8 cellular contexts compared by ENCODE assay signal in genomic region chr3:52934626-52935530, GRCh38. TPM values are rescaled to one million over a fixed set of nuclear protein-coding genes. Genes with fewer than 3 reads are reported as not detected.
DNase-seq lines count a peak whose midpoint lies in the region; ATAC-seq and TF ChIP-seq lines count a peak whose summit lies in the region.

No MANE protein-coding gene starts in this region.

- H4K20me1 ChIP-seq in PC-3 (ENCODE audit: low read length), result no peaks in the 10 kb centered on the region

- no peak overlapping the region for H3K9ac ChIP-seq in PC-3 (ENCODE audit: low read length)

- H3K4me2 ChIP-seq in PC-3 (ENCODE audit: low read length), result 0 out of 2 replicates have a peak overlapping the region, but pooled peaks have one; percentile 3

- no peaks in the 10 kb centered on the region for H3K36me3 ChIP-seq in PC-3 (ENCODE audit: low read depth, low read length)
- H3K36me3 ChIP-seq in thoracic aorta, result peaks cover 4% of the 10 kb centered on the region

- POLR2A ChIA-PET in PC-3 (lab: Charles Lee; ENCODE audit: unreplicated experiment), result interaction anchor here (0.7 kb wide), 1 partner anchor 425 kb away, joined by 5 read pairs; no protein-coding TSS in a partner anchor

- H3K4me3 Mint-ChIP-seq in activated T-helper 17 cell treated with anti-CD3 and anti-CD28 coated beads, Interleukin-2, amount 50 U/mL, for 72 hours, result peak overlapping the region; percentile 24

- H3K36me3 Mint-ChIP-seq in activated T-helper 17 cell treated with anti-CD3 and anti-CD28 coated beads, Interleukin-2, amount 50 U/mL, for 72 hours (ENCODE audit: low read depth), result peaks cover 68% of the 10 kb centered on the region

- CTCF ChIA-PET in PC-3 (lab: Charles Lee), result interaction anchor here (1.0 kb wide), 1 partner anchor 31 kb away, joined by 3 read pairs; no protein-coding TSS in a partner anchor

- intact Hi-C loops in PC-3 (cut with micrococcal nuclease), result loop anchor here (1.0 to 5.0 kb wide), 3 partner anchors 84 to 193 kb away; no protein-coding TSS in a partner anchor

- H3K27ac ChIP-seq in PC-3 (ENCODE audit: low read length) (no peak overlapping the region), thoracic aorta (no peak overlapping the region)

- no peaks in the 10 kb centered on the region for H3F3A ChIP-seq in PC-3 (ENCODE audit: low read length, unreplicated experiment)

- H3K9me3 ChIP-seq in PC-3 (ENCODE audit: low read length), result no peaks in the 10 kb centered on the region
- no peaks in the 10 kb centered on the region for H3K9me3 ChIP-seq in thoracic aorta

- no peaks in the 10 kb centered on the region for H3K79me2 ChIP-seq in PC-3 (ENCODE audit: low read length)

- no peaks in the 10 kb centered on the region for H3K9me3 Mint-ChIP-seq in activated T-helper 17 cell treated with anti-CD3 and anti-CD28 coated beads, Interleukin-2, amount 50 U/mL, for 72 hours

- H2AFZ ChIP-seq in PC-3 (ENCODE audit: low read length), result peak overlapping the region; percentile 40; the same call in 1 of the 2 replicates

- peaks cover 17% of the 10 kb centered on the region for H3K4me1 Mint-ChIP-seq in activated T-helper 17 cell treated with anti-CD3 and anti-CD28 coated beads, Interleukin-2, amount 50 U/mL, for 72 hours

- peak overlapping the region; percentile 48 for H3K27ac Mint-ChIP-seq in activated T-helper 17 cell treated with anti-CD3 and anti-CD28 coated beads, Interleukin-2, amount 50 U/mL, for 72 hours

- H3K4me1 ChIP-seq in PC-3 (ENCODE audit: insufficient read depth, low read length), result no peaks in the 10 kb centered on the region
- H3K4me1 ChIP-seq in thoracic aorta (ENCODE audit: control insufficient read depth in 1 of 2, low read depth in 2 of 2), result no peaks in the 10 kb centered on the region

- no TSS peak for BruUV-seq in PC-3 (replicated peaks; lab: Mats Ljungman, UMichigan)

- TF ChIP-seq CTCF in PC-3 (conservative IDR thresholded peaks at IDR 0.05; ENCODE audit: low read depth, low read length) (peak; percentile 88), thoracic aorta (IDR thresholded peaks at IDR 0.05) (peak; percentile 75)

- DNase-seq in GM03348 (ENCODE audit: low spot score), result peak; percentile 80
- peak; percentile 64 for DNase-seq in PC-3
- DNase-seq in fibroblast of the conjunctiva (ENCODE audit: low read depth), result peak; percentile 37
- peak; percentile 38 for DNase-seq in non-pigmented ciliary epithelial cell (ENCODE audit: low read depth)
- DNase-seq in thoracic aorta (ENCODE audit: low spot score), result no peak

- H3K9me2 ChIP-seq in PC-3 (replicated peaks; ENCODE audit: low read length), result no peaks in the 10 kb centered on the region

- ATAC-seq in HG03159 (IDR thresholded peaks at IDR 0.05; ENCODE audit: unreplicated experiment), result peak; percentile 61
- ATAC-seq in PC-3, result peak; percentile 99
- ATAC-seq in activated T-helper 17 cell treated with anti-CD3 and anti-CD28 coated beads, Interleukin-2, amount 50 U/mL, for 72 hours (replicated peaks), result peak; percentile 100
- no peak for ATAC-seq in thoracic aorta (ENCODE audit: insufficient number of reproducible peaks, low FRiP score, low read depth)
- ATAC-seq in HG02642 (IDR thresholded peaks at IDR 0.05; ENCODE audit: poor library complexity, unreplicated experiment), result no peak

- H3K4me3 ChIP-seq in PC-3 (ENCODE audit: low read length) (no peak overlapping the region), thoracic aorta (no peak overlapping the region)

- no peaks in the 10 kb centered on the region for H3K27me3 Mint-ChIP-seq in activated T-helper 17 cell treated with anti-CD3 and anti-CD28 coated beads, Interleukin-2, amount 50 U/mL, for 72 hours

- H3K27me3 ChIP-seq in PC-3 (ENCODE audit: low read length) (no peaks in the 10 kb centered on the region), thoracic aorta (replicated peaks; ENCODE audit: insufficient read depth) (no peaks in the 10 kb centered on the region)

RNA-seq across cellular contexts. Expression of gene STIMATE, which starts 37.5 kb away (rescaled TPM):
- total RNA-seq in PC-3 (2014; rRNA removed), result 18.5 and 29.7 TPM in 2 replicates
- 10 to 100 TPM; 13.6 to 39.0 TPM for total RNA-seq in activated T-helper 17 cell treated with anti-CD3 and anti-CD28 coated beads, Interleukin-2, amount 50 U/mL, for 72 hours
- 10 to 100 TPM; 45.2 to 75.1 TPM for total RNA-seq in thoracic aorta

Comparison
In these comparisons a context has a peak if more than half of its experiments do, and no peak if none do; other contexts are left out.
1. ATAC-seq: peak in HG03159 (single experiment), PC-3 (single experiment) and activated T-helper 17 cell treated with anti-CD3 and anti-CD28 coated beads, Interleukin-2, amount 50 U/mL, for 72 hours (single experiment); none in thoracic aorta (single experiment) and HG02642 (single experiment).